In the genomic region with DNA sequence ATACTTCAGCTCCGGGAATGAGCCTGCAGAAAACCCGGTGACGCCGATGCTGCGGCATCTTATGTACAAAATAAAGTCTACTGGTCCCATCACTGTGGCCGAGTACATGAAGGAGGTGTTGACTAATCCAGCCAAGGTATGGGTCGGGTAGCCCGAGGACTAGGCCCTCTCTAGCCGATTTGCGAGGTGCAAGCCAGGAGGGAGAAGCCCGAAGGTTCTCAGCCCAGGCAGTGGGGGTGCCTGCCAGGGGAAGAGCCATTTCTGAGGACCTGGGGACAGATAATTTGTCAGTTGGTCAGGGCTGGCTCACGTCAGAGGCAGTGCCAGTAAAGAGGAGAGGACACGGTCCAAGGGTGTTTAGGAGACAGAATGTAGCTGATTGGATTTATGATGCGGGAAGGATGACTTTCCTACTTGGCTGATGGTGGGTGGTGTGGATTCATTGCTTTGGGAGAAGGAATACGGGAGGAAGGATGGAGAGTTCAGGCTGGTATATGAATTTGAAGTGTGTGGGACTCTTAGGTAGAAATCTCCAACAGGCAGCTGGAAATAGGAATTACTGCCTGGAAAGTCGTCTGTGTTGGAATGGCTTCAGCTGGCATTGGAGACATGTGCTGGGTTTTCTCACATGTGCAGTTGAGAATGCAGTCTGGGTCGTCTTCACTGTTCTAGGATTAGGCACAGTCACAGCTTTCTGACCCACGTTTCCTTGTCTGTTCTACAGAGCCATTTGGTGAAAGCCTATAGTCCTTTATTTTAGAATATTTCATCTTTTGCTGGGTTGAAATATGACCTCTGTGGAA, we compare ENCODE assay signal across 8 cellular contexts. TPM values are rescaled to one million over a fixed set of nuclear protein-coding genes. Genes with fewer than 3 reads are reported as not detected.
DNase-seq lines count a peak whose midpoint lies in the region; ATAC-seq, FAIRE-seq and TF ChIP-seq lines count a peak whose summit lies in the region.

No MANE protein-coding gene starts in this region.

- TF ChIP-seq CTCF in bronchial epithelial cell (IDR thresholded peaks at IDR 0.05; ENCODE audit: insufficient read depth, low read length, severe bottlenecking) (no peak), tibial artery (IDR thresholded peaks at IDR 0.05) (no peak)

- H3K27ac ChIP-seq in tibial artery = peak overlapping the region; percentile 85 to 97

- peak; percentile 71 for DNase-seq in activated CD4-positive, alpha-beta T cell treated with anti-CD3 and anti-CD28 coated beads, Interleukin-2, amount 10 ng/mL, durations not matched to agents 24 days and 14 days
- DNase-seq in activated CD4-positive, alpha-beta T cell treated with anti-CD3 and anti-CD28 coated beads, Interleukin-2, amount 50 U/mL, for 4 hours = no peak
- DNase-seq in LHCN-M2 (ENCODE audit: low read depth) (peak; percentile 5), bronchial epithelial cell (ENCODE audit: low read depth) (peak; percentile 35), left lobe of liver (ENCODE audit: low spot score) (no peak), tibial artery (peak in 1 of 2 donors; percentile 64), NCI-H526 treated with DMSO at 0.1 percent for 48 hours (lab: John Stamatoyannopoulos, UW) (no peak), globus pallidus (ENCODE audit: low spot score) (no peak)

- H3K27me3 ChIP-seq in bronchial epithelial cell (ENCODE audit: control insufficient read depth, insufficient read depth, low read length) (no peaks in the 10 kb centered on the region), tibial artery (no peaks in the 10 kb centered on the region)

- H3K4me3 Mint-ChIP-seq in activated CD4-positive, alpha-beta T cell treated with anti-CD3 and anti-CD28 coated beads, Interleukin-2, amount 10 ng/mL, durations not matched to agents 24 days and 14 days = no peak overlapping the region

- FAIRE-seq in bronchial epithelial cell (lab: Jason Lieb, UNC) = no peak

- H3K36me3 Mint-ChIP-seq in activated CD4-positive, alpha-beta T cell treated with anti-CD3 and anti-CD28 coated beads, Interleukin-2, amount 10 ng/mL, durations not matched to agents 24 days and 14 days (ENCODE audit: low read depth) = peaks cover 34% of the 10 kb centered on the region

- H3K4me1 Mint-ChIP-seq in activated CD4-positive, alpha-beta T cell treated with anti-CD3 and anti-CD28 coated beads, Interleukin-2, amount 10 ng/mL, durations not matched to agents 24 days and 14 days = peaks cover 13% of the 10 kb centered on the region

- H3K36me3 ChIP-seq in bronchial epithelial cell (ENCODE audit: control insufficient read depth, insufficient read depth, low read length) (peaks cover 7% of the 10 kb centered on the region), tibial artery (peaks cover 11 to 25% (median 20%) of the 10 kb centered on the region in 3 donors)

- intact Hi-C loops in activated CD4-positive, alpha-beta T cell treated with anti-CD3 and anti-CD28 coated beads, Interleukin-2, amount 10 ng/mL, durations not matched to agents 24 days and 14 days (cut with micrococcal nuclease) = loop anchor here (5.0 to 10.0 kb wide), 2 partner anchors 265 to 642 kb away; a partner anchor contains a TSS
- intact Hi-C loops in tibial artery (cut with DNase I; ENCODE audit: low total_unique reads) = loop anchor here (10.0 kb wide), 1 partner anchor 92 kb away; a partner anchor contains a TSS

- H3K4me1 ChIP-seq in tibial artery = peaks cover 0 to 40% (median 25%) of the 10 kb centered on the region in 4 donors

- no peaks in the 10 kb centered on the region for H3K9me3 Mint-ChIP-seq in activated CD4-positive, alpha-beta T cell treated with anti-CD3 and anti-CD28 coated beads, Interleukin-2, amount 10 ng/mL, durations not matched to agents 24 days and 14 days

- H3K4me3 ChIP-seq in bronchial epithelial cell (ENCODE audit: low read depth, low read length) = peak overlapping the region; percentile 85
- H3K4me3 ChIP-seq in tibial artery = peak overlapping the region; percentile 79 to 98

- ATAC-seq in left lobe of liver = peak; percentile 42

- H3K27me3 Mint-ChIP-seq in activated CD4-positive, alpha-beta T cell treated with anti-CD3 and anti-CD28 coated beads, Interleukin-2, amount 10 ng/mL, durations not matched to agents 24 days and 14 days = no peaks in the 10 kb centered on the region

- no peaks in the 10 kb centered on the region for H3K9me3 ChIP-seq in tibial artery

- no peak overlapping the region for H3K27ac Mint-ChIP-seq in activated CD4-positive, alpha-beta T cell treated with anti-CD3 and anti-CD28 coated beads, Interleukin-2, amount 10 ng/mL, durations not matched to agents 24 days and 14 days

RNA-seq across cellular contexts. Expression of a gene that starts 0.9 kb away (rescaled TPM):
- 24.3 and 28.9 TPM in 2 replicates for total RNA-seq in activated CD4-positive, alpha-beta T cell treated with anti-CD3 and anti-CD28 coated beads, Interleukin-2, amount 10 ng/mL, durations not matched to agents 24 days and 14 days
- total RNA-seq in LHCN-M2 (2014; rRNA removed) (11.8 and 13.6 TPM in 2 replicates), bronchial epithelial cell (15.5 and 17.9 TPM in 2 replicates), left lobe of liver (8.4 TPM)
- polyA plus RNA-seq in LHCN-M2 (2012) = 4.9 TPM

RNA-seq across cellular contexts. Expression of a gene that starts 0.9 kb away (rescaled TPM):
- total RNA-seq in activated CD4-positive, alpha-beta T cell treated with anti-CD3 and anti-CD28 coated beads, Interleukin-2, amount 10 ng/mL, durations not matched to agents 24 days and 14 days = 63.2 and 68.2 TPM in 2 replicates
- total RNA-seq in LHCN-M2 (2014; rRNA removed) (45.4 and 50.4 TPM in 2 replicates), bronchial epithelial cell (53.5 and 62.9 TPM in 2 replicates), left lobe of liver (15.4 TPM)
- 12.0 TPM for polyA plus RNA-seq in LHCN-M2 (2012)

RNA-seq across cellular contexts. Expression of a gene that starts 36.0 kb away (rescaled TPM):
- total RNA-seq in activated CD4-positive, alpha-beta T cell treated with anti-CD3 and anti-CD28 coated beads, Interleukin-2, amount 10 ng/mL, durations not matched to agents 24 days and 14 days = 43.4 and 46.6 TPM in 2 replicates
- total RNA-seq in LHCN-M2 (2014; rRNA removed) (23.4 and 27.8 TPM in 2 replicates), bronchial epithelial cell (7.6 and 16.3 TPM in 2 replicates), left lobe of liver (19.3 TPM)
- 18.9 TPM for polyA plus RNA-seq in LHCN-M2 (2012)

RNA-seq across cellular contexts. Expression of a gene that starts 43.9 kb away (rescaled TPM):
- total RNA-seq in activated CD4-positive, alpha-beta T cell treated with anti-CD3 and anti-CD28 coated beads, Interleukin-2, amount 10 ng/mL, durations not matched to agents 24 days and 14 days = not detected in 2 replicates
- not detected in 2 replicates for total RNA-seq in LHCN-M2 (2014; rRNA removed)
- not detected for polyA plus RNA-seq in LHCN-M2 (2012)
- total RNA-seq in bronchial epithelial cell = not detected in 2 replicates
- not detected for total RNA-seq in left lobe of liver

Comparison
In these comparisons a context has a peak if more than half of its experiments do, and no peak if none do; other contexts are left out.
1. DNase-seq: peak in activated CD4-positive, alpha-beta T cell treated with anti-CD3 and anti-CD28 coated beads, Interleukin-2, amount 10 ng/mL, durations not matched to agents 24 days and 14 days (single experiment), LHCN-M2 (single experiment) and bronchial epithelial cell (single experiment); none in activated CD4-positive, alpha-beta T cell treated with anti-CD3 and anti-CD28 coated beads, Interleukin-2, amount 50 U/mL, for 4 hours (0 of 2), left lobe of liver (single experiment), NCI-H526 treated with DMSO at 0.1 percent for 48 hours (single experiment) and globus pallidus (single experiment).